Comparison of ENCODE assay signal across 1 cellular context in the genomic region with DNA sequence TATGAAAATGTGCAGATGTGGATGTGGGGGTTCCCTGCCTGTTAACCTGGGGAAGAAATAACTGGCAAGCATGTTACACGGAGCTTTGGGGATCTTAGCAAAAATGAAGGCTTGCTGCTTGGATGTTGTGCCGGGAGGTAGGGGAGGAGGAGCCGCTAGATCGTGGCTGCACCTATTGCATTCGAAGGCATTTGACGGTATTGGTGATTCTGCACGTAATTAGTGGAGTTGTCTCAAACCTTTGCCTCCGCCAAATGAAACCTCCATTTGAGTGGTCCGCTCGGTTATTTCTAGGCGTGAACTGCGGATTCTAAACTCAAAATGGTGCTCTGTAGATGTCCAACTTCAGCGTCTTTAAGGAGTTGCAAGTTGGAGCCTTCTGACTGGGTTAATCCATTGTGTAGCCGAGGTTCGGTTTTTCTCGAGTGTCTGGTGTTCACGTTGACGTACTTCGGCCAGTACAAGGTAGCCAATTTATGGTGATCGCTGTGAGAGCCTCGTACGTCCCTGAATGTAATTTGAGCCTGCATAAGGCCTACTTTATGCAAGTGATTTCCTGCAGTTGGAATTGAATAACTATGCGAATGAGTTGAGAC.
TF ChIP-seq lines count a peak whose summit lies in the region.

No MANE protein-coding gene starts in this region.

TF ChIP-seq in HepG2, 621 proteins besides CTCF, POLR2A, EP300 and RAD21 (continued from another document):
- TF ChIP-seq, protein P1, sequence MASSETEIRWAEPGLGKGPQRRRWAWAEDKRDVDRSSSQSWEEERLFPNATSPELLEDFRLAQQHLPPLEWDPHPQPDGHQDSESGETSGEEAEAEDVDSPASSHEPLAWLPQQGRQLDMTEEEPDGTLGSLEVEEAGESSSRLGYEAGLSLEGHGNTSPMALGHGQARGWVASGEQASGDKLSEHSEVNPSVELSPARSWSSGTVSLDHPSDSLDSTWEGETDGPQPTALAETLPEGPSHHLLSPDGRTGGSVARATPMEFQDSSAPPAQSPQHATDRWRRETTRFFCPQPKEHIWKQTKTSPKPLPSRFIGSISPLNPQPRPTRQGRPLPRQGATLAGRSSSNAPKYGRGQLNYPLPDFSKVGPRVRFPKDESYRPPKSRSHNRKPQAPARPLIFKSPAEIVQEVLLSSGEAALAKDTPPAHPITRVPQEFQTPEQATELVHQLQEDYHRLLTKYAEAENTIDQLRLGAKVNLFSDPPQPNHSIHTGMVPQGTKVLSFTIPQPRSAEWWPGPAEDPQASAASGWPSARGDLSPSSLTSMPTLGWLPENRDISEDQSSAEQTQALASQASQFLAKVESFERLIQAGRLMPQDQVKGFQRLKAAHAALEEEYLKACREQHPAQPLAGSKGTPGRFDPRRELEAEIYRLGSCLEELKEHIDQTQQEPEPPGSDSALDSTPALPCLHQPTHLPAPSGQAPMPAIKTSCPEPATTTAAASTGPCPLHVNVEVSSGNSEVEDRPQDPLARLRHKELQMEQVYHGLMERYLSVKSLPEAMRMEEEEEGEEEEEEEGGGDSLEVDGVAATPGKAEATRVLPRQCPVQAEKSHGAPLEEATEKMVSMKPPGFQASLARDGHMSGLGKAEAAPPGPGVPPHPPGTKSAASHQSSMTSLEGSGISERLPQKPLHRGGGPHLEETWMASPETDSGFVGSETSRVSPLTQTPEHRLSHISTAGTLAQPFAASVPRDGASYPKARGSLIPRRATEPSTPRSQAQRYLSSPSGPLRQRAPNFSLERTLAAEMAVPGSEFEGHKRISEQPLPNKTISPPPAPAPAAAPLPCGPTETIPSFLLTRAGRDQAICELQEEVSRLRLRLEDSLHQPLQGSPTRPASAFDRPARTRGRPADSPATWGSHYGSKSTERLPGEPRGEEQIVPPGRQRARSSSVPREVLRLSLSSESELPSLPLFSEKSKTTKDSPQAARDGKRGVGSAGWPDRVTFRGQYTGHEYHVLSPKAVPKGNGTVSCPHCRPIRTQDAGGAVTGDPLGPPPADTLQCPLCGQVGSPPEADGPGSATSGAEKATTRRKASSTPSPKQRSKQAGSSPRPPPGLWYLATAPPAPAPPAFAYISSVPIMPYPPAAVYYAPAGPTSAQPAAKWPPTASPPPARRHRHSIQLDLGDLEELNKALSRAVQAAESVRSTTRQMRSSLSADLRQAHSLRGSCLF (CRISPR knock-in tag; IDR thresholded peaks at IDR 0.05; ENCODE audit: borderline replicate concordance): no peak
- peak; percentile 96 for TF ChIP-seq ZBTB38 (CRISPR knock-in tag; IDR thresholded peaks at IDR 0.05)
- TF ChIP-seq, protein P2, sequence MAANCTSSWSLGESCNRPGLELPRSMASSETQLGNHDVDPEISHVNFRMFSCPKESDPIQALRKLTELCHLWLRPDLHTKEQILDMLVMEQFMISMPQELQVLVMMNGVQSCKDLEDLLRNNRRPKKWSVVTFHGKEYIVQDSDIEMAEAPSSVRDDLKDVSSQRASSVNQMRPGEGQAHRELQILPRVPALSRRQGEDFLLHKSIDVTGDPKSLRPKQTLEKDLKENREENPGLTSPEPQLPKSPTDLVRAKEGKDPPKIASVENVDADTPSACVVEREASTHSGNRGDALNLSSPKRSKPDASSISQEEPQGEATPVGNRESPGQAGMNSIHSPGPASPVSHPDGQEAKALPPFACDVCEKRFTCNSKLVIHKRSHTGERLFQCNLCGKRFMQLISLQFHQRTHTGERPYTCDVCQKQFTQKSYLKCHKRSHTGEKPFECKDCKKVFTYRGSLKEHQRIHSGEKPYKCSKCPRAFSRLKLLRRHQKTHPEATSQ (CRISPR knock-in tag; IDR thresholded peaks at IDR 0.05; ENCODE audit: borderline replicate concordance): 0 out of 2 replicates have a peak, but pooled peaks have one; percentile 44
- no peak for TF ChIP-seq ZNF382 (CRISPR knock-in tag; IDR thresholded peaks at IDR 0.05; ENCODE audit: borderline replicate concordance)
- TF ChIP-seq NFIB (CRISPR knock-in tag; IDR thresholded peaks at IDR 0.05; ENCODE audit: borderline replicate concordance): no peak
- no peak for TF ChIP-seq ESRRA (CRISPR knock-in tag; IDR thresholded peaks at IDR 0.05; ENCODE audit: low read depth)
- no peak for TF ChIP-seq ZNF343 (CRISPR knock-in tag; IDR thresholded peaks at IDR 0.05)
- TF ChIP-seq ATAD3A (CRISPR knock-in tag; IDR thresholded peaks at IDR 0.05): no peak
- no peak for TF ChIP-seq SOX13 (IDR thresholded peaks at IDR 0.05)
- no peak for TF ChIP-seq SOX13 (CRISPR knock-in tag; conservative IDR thresholded peaks at IDR 0.05 in 1 of 2, IDR thresholded peaks at IDR 0.05 in 1 of 2)
- TF ChIP-seq, protein P3, sequence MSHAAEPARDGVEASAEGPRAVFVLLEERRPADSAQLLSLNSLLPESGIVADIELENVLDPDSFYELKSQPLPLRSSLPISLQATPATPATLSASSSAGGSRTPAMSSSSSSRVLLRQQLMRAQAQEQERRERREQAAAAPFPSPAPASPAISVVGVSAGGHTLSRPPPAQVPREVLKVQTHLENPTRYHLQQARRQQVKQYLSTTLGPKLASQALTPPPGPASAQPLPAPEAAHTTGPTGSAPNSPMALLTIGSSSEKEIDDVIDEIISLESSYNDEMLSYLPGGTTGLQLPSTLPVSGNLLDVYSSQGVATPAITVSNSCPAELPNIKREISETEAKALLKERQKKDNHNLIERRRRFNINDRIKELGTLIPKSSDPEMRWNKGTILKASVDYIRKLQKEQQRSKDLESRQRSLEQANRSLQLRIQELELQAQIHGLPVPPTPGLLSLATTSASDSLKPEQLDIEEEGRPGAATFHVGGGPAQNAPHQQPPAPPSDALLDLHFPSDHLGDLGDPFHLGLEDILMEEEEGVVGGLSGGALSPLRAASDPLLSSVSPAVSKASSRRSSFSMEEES (CRISPR knock-in tag; IDR thresholded peaks at IDR 0.05): no peak
- TF ChIP-seq HMG20B (CRISPR knock-in tag; conservative IDR thresholded peaks at IDR 0.05): no peak; the same call in 1 of the 2 replicates
- no peak for TF ChIP-seq ZMYM3 (CRISPR knock-in tag; IDR thresholded peaks at IDR 0.05)
- TF ChIP-seq CCDC6 (CRISPR knock-in tag; IDR thresholded peaks at IDR 0.05): no peak
- TF ChIP-seq ZNF878 (CRISPR knock-in tag; IDR thresholded peaks at IDR 0.05): 0 out of 2 replicates have a peak, but pooled peaks have one; percentile 31
- TF ChIP-seq, protein P4, sequence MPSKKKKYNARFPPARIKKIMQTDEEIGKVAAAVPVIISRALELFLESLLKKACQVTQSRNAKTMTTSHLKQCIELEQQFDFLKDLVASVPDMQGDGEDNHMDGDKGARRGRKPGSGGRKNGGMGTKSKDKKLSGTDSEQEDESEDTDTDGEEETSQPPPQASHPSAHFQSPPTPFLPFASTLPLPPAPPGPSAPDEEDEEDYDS (CRISPR knock-in tag; IDR thresholded peaks at IDR 0.05): no peak
- TF ChIP-seq, protein P5, sequence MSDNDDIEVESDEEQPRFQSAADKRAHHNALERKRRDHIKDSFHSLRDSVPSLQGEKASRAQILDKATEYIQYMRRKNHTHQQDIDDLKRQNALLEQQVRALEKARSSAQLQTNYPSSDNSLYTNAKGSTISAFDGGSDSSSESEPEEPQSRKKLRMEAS (IDR thresholded peaks at IDR 0.05): 0 out of 2 replicates have a peak, but pooled peaks have one; percentile 44
- no peak for TF ChIP-seq CC2D1A (CRISPR knock-in tag; IDR thresholded peaks at IDR 0.05)
- TF ChIP-seq, protein P6, sequence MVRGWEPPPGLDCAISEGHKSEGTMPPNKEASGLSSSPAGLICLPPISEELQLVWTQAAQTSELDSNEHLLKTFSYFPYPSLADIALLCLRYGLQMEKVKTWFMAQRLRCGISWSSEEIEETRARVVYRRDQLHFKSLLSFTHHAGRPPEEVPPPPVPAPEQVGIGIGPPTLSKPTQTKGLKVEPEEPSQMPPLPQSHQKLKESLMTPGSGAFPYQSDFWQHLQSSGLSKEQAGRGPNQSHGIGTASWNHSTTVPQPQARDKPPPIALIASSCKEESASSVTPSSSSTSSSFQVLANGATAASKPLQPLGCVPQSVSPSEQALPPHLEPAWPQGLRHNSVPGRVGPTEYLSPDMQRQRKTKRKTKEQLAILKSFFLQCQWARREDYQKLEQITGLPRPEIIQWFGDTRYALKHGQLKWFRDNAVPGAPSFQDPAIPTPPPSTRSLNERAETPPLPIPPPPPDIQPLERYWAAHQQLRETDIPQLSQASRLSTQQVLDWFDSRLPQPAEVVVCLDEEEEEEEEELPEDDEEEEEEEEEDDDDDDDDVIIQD (CRISPR knock-in tag; IDR thresholded peaks at IDR 0.05; ENCODE audit: low read depth): no peak
- TF ChIP-seq ZNF782 (CRISPR knock-in tag; IDR thresholded peaks at IDR 0.05; ENCODE audit: borderline replicate concordance): no peak
- 0 out of 2 replicates have a peak, but pooled peaks have one; percentile 23 for TF ChIP-seq SMAD3 (CRISPR knock-in tag; IDR thresholded peaks at IDR 0.05)
- 0 out of 2 replicates have a peak, but pooled peaks have one; percentile 26 for TF ChIP-seq ZBTB1 (CRISPR knock-in tag; IDR thresholded peaks at IDR 0.05; ENCODE audit: borderline replicate concordance)
- TF ChIP-seq SMAD1 (CRISPR knock-in tag; IDR thresholded peaks at IDR 0.05; ENCODE audit: borderline replicate concordance, low read depth): no peak
- TF ChIP-seq, protein P7, sequence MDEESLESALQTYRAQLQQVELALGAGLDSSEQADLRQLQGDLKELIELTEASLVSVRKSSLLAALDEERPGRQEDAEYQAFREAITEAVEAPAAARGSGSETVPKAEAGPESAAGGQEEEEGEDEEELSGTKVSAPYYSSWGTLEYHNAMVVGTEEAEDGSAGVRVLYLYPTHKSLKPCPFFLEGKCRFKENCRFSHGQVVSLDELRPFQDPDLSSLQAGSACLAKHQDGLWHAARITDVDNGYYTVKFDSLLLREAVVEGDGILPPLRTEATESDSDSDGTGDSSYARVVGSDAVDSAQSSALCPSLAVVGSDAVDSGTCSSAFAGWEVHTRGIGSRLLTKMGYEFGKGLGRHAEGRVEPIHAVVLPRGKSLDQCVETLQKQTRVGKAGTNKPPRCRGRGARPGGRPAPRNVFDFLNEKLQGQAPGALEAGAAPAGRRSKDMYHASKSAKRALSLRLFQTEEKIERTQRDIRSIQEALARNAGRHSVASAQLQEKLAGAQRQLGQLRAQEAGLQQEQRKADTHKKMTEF (CRISPR knock-in tag; IDR thresholded peaks at IDR 0.05): 0 out of 2 replicates have a peak, but pooled peaks have one; percentile 24
- 0 out of 2 replicates have a peak, but pooled peaks have one; percentile 55 for TF ChIP-seq SIX4 (CRISPR knock-in tag; IDR thresholded peaks at IDR 0.05)
